In genomic region chr16:85138825-85139627, GRCh38 we compare ENCODE assay signal across 2 cellular contexts.
TF ChIP-seq lines count a peak whose summit lies in the region.

No MANE protein-coding gene starts in this region.

TF ChIP-seq in K562, 482 proteins besides CTCF, POLR2A, EP300 and RAD21 (continues in another document):
- TF ChIP-seq, protein P1, sequence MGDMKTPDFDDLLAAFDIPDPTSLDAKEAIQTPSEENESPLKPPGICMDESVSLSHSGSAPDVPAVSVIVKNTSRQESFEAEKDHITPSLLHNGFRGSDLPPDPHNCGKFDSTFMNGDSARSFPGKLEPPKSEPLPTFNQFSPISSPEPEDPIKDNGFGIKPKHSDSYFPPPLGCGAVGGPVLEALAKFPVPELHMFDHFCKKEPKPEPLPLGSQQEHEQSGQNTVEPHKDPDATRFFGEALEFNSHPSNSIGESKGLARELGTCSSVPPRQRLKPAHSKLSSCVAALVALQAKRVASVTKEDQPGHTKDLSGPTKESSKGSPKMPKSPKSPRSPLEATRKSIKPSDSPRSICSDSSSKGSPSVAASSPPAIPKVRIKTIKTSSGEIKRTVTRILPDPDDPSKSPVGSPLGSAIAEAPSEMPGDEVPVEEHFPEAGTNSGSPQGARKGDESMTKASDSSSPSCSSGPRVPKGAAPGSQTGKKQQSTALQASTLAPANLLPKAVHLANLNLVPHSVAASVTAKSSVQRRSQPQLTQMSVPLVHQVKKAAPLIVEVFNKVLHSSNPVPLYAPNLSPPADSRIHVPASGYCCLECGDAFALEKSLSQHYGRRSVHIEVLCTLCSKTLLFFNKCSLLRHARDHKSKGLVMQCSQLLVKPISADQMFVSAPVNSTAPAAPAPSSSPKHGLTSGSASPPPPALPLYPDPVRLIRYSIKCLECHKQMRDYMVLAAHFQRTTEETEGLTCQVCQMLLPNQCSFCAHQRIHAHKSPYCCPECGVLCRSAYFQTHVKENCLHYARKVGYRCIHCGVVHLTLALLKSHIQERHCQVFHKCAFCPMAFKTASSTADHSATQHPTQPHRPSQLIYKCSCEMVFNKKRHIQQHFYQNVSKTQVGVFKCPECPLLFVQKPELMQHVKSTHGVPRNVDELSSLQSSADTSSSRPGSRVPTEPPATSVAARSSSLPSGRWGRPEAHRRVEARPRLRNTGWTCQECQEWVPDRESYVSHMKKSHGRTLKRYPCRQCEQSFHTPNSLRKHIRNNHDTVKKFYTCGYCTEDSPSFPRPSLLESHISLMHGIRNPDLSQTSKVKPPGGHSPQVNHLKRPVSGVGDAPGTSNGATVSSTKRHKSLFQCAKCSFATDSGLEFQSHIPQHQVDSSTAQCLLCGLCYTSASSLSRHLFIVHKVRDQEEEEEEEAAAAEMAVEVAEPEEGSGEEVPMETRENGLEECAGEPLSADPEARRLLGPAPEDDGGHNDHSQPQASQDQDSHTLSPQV (IDR thresholded peaks at IDR 0.05), result no peak
- TF ChIP-seq RAD51 (IDR thresholded peaks at IDR 0.05; ENCODE audit: borderline replicate concordance, low read depth) (peak; percentile 44; the same call in 1 of the 2 replicates), CTBP1 (IDR thresholded peaks at IDR 0.05; ENCODE audit: borderline replicate concordance) (no peak), CBFA2T2 (conservative IDR thresholded peaks at IDR 0.05) (no peak), GMEB1 (CRISPR knock-in tag; IDR thresholded peaks at IDR 0.05) (no peak), ZNF253 (CRISPR knock-in tag; conservative IDR thresholded peaks at IDR 0.05) (no peak)
- TF ChIP-seq, protein P2, sequence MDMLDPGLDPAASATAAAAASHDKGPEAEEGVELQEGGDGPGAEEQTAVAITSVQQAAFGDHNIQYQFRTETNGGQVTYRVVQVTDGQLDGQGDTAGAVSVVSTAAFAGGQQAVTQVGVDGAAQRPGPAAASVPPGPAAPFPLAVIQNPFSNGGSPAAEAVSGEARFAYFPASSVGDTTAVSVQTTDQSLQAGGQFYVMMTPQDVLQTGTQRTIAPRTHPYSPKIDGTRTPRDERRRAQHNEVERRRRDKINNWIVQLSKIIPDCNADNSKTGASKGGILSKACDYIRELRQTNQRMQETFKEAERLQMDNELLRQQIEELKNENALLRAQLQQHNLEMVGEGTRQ (CRISPR knock-in tag; IDR thresholded peaks at IDR 0.05), result peak; percentile 46; the same call in 1 of the 2 replicates
- TF ChIP-seq, protein P3, sequence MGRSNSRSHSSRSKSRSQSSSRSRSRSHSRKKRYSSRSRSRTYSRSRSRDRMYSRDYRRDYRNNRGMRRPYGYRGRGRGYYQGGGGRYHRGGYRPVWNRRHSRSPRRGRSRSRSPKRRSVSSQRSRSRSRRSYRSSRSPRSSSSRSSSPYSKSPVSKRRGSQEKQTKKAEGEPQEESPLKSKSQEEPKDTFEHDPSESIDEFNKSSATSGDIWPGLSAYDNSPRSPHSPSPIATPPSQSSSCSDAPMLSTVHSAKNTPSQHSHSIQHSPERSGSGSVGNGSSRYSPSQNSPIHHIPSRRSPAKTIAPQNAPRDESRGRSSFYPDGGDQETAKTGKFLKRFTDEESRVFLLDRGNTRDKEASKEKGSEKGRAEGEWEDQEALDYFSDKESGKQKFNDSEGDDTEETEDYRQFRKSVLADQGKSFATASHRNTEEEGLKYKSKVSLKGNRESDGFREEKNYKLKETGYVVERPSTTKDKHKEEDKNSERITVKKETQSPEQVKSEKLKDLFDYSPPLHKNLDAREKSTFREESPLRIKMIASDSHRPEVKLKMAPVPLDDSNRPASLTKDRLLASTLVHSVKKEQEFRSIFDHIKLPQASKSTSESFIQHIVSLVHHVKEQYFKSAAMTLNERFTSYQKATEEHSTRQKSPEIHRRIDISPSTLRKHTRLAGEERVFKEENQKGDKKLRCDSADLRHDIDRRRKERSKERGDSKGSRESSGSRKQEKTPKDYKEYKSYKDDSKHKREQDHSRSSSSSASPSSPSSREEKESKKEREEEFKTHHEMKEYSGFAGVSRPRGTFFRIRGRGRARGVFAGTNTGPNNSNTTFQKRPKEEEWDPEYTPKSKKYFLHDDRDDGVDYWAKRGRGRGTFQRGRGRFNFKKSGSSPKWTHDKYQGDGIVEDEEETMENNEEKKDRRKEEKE (IDR thresholded peaks at IDR 0.05; ENCODE audit: borderline replicate concordance in 1 of 2, control insufficient read depth in 1 of 2, low read depth in 2 of 2, low read length in 1 of 2), result no peak
- TF ChIP-seq, protein P4, sequence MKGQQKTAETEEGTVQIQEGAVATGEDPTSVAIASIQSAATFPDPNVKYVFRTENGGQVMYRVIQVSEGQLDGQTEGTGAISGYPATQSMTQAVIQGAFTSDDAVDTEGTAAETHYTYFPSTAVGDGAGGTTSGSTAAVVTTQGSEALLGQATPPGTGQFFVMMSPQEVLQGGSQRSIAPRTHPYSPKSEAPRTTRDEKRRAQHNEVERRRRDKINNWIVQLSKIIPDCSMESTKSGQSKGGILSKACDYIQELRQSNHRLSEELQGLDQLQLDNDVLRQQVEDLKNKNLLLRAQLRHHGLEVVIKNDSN (CRISPR knock-in tag; IDR thresholded peaks at IDR 0.05), result peak; percentile 50; the same call in 1 of the 2 replicates

TF ChIP-seq in HEK293T, 16 proteins besides CTCF, POLR2A, EP300 and RAD21 (continued from another document):
- TF ChIP-seq CTBP1 (IDR thresholded peaks at IDR 0.05; ENCODE audit: borderline replicate concordance) (no peak), ELF4 (IDR thresholded peaks at IDR 0.05) (no peak)
